9 cellular contexts compared by ENCODE assay signal in genomic region chr10:33336606-33337334, GRCh38. TPM values are rescaled to one million over a fixed set of nuclear protein-coding genes. Genes with fewer than 3 reads are reported as not detected.
DNase-seq lines count a peak whose midpoint lies in the region; ATAC-seq and TF ChIP-seq lines count a peak whose summit lies in the region.
"Had no signal": no experiment of that assay in that cellular context is flagged by ENCODE, and none has a peak within 500 bp of the region (broad histone marks: within the 10 kb centered on the region; RNA-seq: fewer than 3 reads in every experiment).

No MANE protein-coding gene starts in this region.

- no peaks in the 10 kb centered on the region for H3K9me3 ChIP-seq in CD8-positive, alpha-beta T cell (ENCODE audit: low read length)

- no peaks in the 10 kb centered on the region for H3K36me3 ChIP-seq in CD8-positive, alpha-beta T cell (ENCODE audit: insufficient read depth, low read length)

- POLR2A ChIA-PET in CD8-positive, alpha-beta T cell (lab: Charles Lee), result no interaction called here

- H3K27ac Mint-ChIP-seq in CD8-positive, alpha-beta T cell, result no peak overlapping the region
- H3K27ac Mint-ChIP-seq in immature natural killer cell, result no peak overlapping the region

- no peak overlapping the region for H3K27ac ChIP-seq in CD8-positive, alpha-beta T cell (ENCODE audit: low read depth, low read length)
- peak overlapping the region in 20 of 21 experiments; percentile 86 to 99 (median 94) for H3K27ac ChIP-seq in skin epidermis

- H3K4me3 Mint-ChIP-seq in CD8-positive, alpha-beta T cell, result peak overlapping the region; percentile 56
- peak overlapping the region; percentile 5 to 69 (median 37) for H3K4me3 Mint-ChIP-seq in immature natural killer cell

- in situ Hi-C loops in ACHN (cut with HindIII; ENCODE audit: low pct_ligation_motif_present, low pct_unique_long_range_greater_than_20kb, low sequenced_read_pairs), result no loop called here

- intact Hi-C loops in CD8-positive, alpha-beta T cell (cut with DNase I, micrococcal nuclease), result no loop called here

- CTCF ChIA-PET in CD8-positive, alpha-beta T cell (lab: Charles Lee), result no interaction called here

- no peak for TF ChIP-seq CTCF in CD8-positive, alpha-beta T cell (IDR thresholded peaks at IDR 0.05)
- TF ChIP-seq CTCF in LNCaP clone FGC (IDR thresholded peaks at IDR 0.05; ENCODE audit: control insufficient read depth, extremely low read depth, insufficient read depth), result no peak

- peaks cover 42% of the 10 kb centered on the region for H3K27me3 Mint-ChIP-seq in CD8-positive, alpha-beta T cell (ENCODE audit: low read depth)
- peaks cover 13 to 28% (median 17%) of the 10 kb centered on the region in 3 donors for H3K27me3 Mint-ChIP-seq in immature natural killer cell (ENCODE audit: low read depth in 3 of 3)

- peaks cover 21% of the 10 kb centered on the region for H3K4me1 Mint-ChIP-seq in CD8-positive, alpha-beta T cell (ENCODE audit: low read depth)
- H3K4me1 Mint-ChIP-seq in immature natural killer cell, result peaks cover 14 to 26% of the 10 kb centered on the region in 2 donors

- H3K9me3 Mint-ChIP-seq in CD8-positive, alpha-beta T cell, result no peaks in the 10 kb centered on the region
- no peaks in the 10 kb centered on the region for H3K9me3 Mint-ChIP-seq in immature natural killer cell

- no peak overlapping the region for H3K4me3 ChIP-seq in CD8-positive, alpha-beta T cell (ENCODE audit: low read depth, low read length)
- H3K4me3 ChIP-seq in LNCaP clone FGC (ENCODE audit: low read depth, low read length) (peak overlapping the region; percentile 82), skin epidermis (peak overlapping the region; percentile 48 to 74 (median 70))

- no peak for DNase-seq in CD8-positive, alpha-beta T cell
- DNase-seq in LNCaP clone FGC (ENCODE audit: low read depth) (no peak), brain pericyte (ENCODE audit: low read depth, low spot score) (peak; percentile 69), immature natural killer cell (no peak), NCI-H2029 treated with DMSO at 0.1 percent for 48 hours (lab: John Stamatoyannopoulos, UW) (no peak), ACHN (no peak)

- H3K4me1 ChIP-seq in CD8-positive, alpha-beta T cell (ENCODE audit: insufficient read depth, low read length), result peaks cover 13% of the 10 kb centered on the region

- H3K36me3 Mint-ChIP-seq in CD8-positive, alpha-beta T cell, result no peaks in the 10 kb centered on the region
- H3K36me3 Mint-ChIP-seq in immature natural killer cell, result peaks cover 0 to 5% (median 2%) of the 10 kb centered on the region in 3 donors
- H3K36me3 Mint-ChIP-seq: IgD-negative memory B cell had no signal

- ATAC-seq in CD8-positive, alpha-beta T cell, result no peak
- ATAC-seq in HG03139 (IDR thresholded peaks at IDR 0.05; ENCODE audit: unreplicated experiment), result no peak

- peaks cover 11% of the 10 kb centered on the region for H3K27me3 ChIP-seq in CD8-positive, alpha-beta T cell (ENCODE audit: insufficient read depth, low read length)

RNA-seq across cellular contexts. Expression of gene NRP1, which starts 2.3 kb away (rescaled TPM):
- total RNA-seq in CD8-positive, alpha-beta T cell, result not detected
- polyA plus RNA-seq in immature natural killer cell, result 1 to 10 TPM in 1 of 3 donors, under 1 TPM in 2; 0.15 to 1.2 (median 0.65) TPM
- polyA plus RNA-seq: IgD-negative memory B cell had no signal
